In the genomic region with DNA sequence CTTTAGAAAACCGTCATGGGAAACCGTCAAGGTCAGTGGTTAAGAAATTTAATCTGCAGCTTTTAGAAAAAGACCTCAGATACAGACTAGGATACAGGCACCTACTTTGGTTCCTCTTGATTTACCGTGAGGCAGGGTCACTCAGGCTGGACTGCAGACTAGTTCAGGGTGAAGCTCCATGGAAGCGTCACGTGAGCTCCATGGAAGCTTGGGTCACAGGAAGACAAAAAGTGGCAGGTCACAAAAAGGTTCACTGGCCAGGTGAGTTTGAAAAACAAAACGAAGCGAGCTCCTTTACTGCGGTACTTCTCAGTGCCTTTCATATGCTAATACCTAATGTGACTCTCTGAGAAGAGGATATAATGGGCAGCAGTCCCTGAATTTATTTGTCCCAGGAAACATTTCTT, we compare ENCODE assay signal across 17 cellular contexts. TPM values are rescaled to one million over a fixed set of nuclear protein-coding genes. Genes with fewer than 3 reads are reported as not detected.
DNase-seq lines count a peak whose midpoint lies in the region; ATAC-seq and TF ChIP-seq lines count a peak whose summit lies in the region.
"Had no signal": no experiment of that assay in that cellular context is flagged by ENCODE, and none has a peak within 500 bp of the region (broad histone marks: within the 10 kb centered on the region; RNA-seq: fewer than 3 reads in every experiment).

No MANE protein-coding gene starts in this region.

- H3K79me2 ChIP-seq in neural progenitor cell (ENCODE audit: low read depth): peaks cover 100% of the 10 kb centered on the region

- peaks cover 63% of the 10 kb centered on the region for H3F3A ChIP-seq in neural progenitor cell (ENCODE audit: low read depth)

- H3K9ac ChIP-seq in NT2/D1 (ENCODE audit: insufficient read length, low read depth): peak overlapping the region; percentile 12
- H3K9ac ChIP-seq in neural progenitor cell: no peak overlapping the region

- TF ChIP-seq CTCF in glutamatergic neuron (IDR thresholded peaks at IDR 0.05; ENCODE audit: partially characterized antibody, unreplicated experiment): no peak
- no peak for TF ChIP-seq CTCF in neural progenitor cell (IDR thresholded peaks at IDR 0.05)

- DNase-seq in H7 (peak; percentile 67), NT2/D1 (ENCODE audit: low read depth, low spot score) (peak; percentile 30), glutamatergic neuron (no peak), neural progenitor cell (ENCODE audit: low spot score) (no peak), cerebellum (ENCODE audit: low spot score) (no peak)
- no peak for DNase-seq in activated CD8-positive, alpha-beta memory T cell treated with anti-CD3 and anti-CD28 coated beads for 24 hours
- DNase-seq: activated CD4-positive, alpha-beta T cell treated with anti-CD3 and anti-CD28 coated beads for 36 hours; activated CD8-positive, alpha-beta memory T cell treated with anti-CD3 and anti-CD28 coated beads, Interleukin-2, amount 50 U/mL, for 48 hours; activated naive CD8-positive, alpha-beta T cell treated with anti-CD3 and anti-CD28 coated beads for 36 hours; MV-4-11; Peyer's patch; stimulated activated CD4-positive, alpha-beta T cell treated with anti-CD3 and anti-CD28 coated beads, Interleukin-4, amount 100 ng/mL, for 4 hours; stimulated activated CD8-positive, alpha-beta memory T cell treated with anti-CD3 and anti-CD28 coated beads, Interleukin-4, amount 100 ng/mL, for 48 hours had no signal

- peaks cover 100% of the 10 kb centered on the region for H4K20me1 ChIP-seq in neural progenitor cell (ENCODE audit: low read depth)

- peaks cover 56% of the 10 kb centered on the region for H3K36me3 ChIP-seq in H7 (replicated peaks; ENCODE audit: control insufficient read depth, insufficient read depth, low read length)
- peaks cover 98% of the 10 kb centered on the region for H3K36me3 ChIP-seq in NT2/D1 (ENCODE audit: insufficient read depth, insufficient read length, low read length)
- peaks cover 22% of the 10 kb centered on the region for H3K36me3 ChIP-seq in neural progenitor cell
- H3K36me3 ChIP-seq: ovary had no signal

- peaks cover 50% of the 10 kb centered on the region for H3K4me1 Mint-ChIP-seq in glutamatergic neuron (ENCODE audit: low read depth, unreplicated experiment)
- peaks cover 36% of the 10 kb centered on the region for H3K4me1 Mint-ChIP-seq in neural progenitor cell

- H3K27me3 Mint-ChIP-seq in glutamatergic neuron (ENCODE audit: unreplicated experiment): peaks cover 10% of the 10 kb centered on the region
- peaks cover 2% of the 10 kb centered on the region for H3K27me3 Mint-ChIP-seq in neural progenitor cell (ENCODE audit: insufficient read depth, low read depth)
- H3K27me3 Mint-ChIP-seq: activated CD4-positive, alpha-beta T cell treated with anti-CD3 and anti-CD28 coated beads for 36 hours; activated naive CD8-positive, alpha-beta T cell treated with anti-CD3 and anti-CD28 coated beads for 36 hours; B cell had no signal

- H3K27me3 ChIP-seq in H7 (ENCODE audit: control insufficient read depth, insufficient read depth, low read length) (no peaks in the 10 kb centered on the region), NT2/D1 (ENCODE audit: insufficient read depth, insufficient read length) (no peaks in the 10 kb centered on the region), neural progenitor cell (no peaks in the 10 kb centered on the region)
- H3K27me3 ChIP-seq: ovary, Peyer's patch had no signal

- no peak overlapping the region for H3K4me3 ChIP-seq in H7 (ENCODE audit: insufficient read depth, low read depth, low read length)
- no peak overlapping the region for H3K4me3 ChIP-seq in NT2/D1 (ENCODE audit: insufficient read length, low read depth)
- H3K4me3 ChIP-seq in neural progenitor cell: no peak overlapping the region
- H3K4me3 ChIP-seq: ovary, Peyer's patch, SK-N-MC had no signal

- H3K4me1 ChIP-seq in NT2/D1 (ENCODE audit: insufficient read depth, insufficient read length) (peaks cover 36% of the 10 kb centered on the region), neural progenitor cell (peaks cover 42% of the 10 kb centered on the region)

- H3K9me3 ChIP-seq in NT2/D1 (ENCODE audit: insufficient read depth, low read length) (no peaks in the 10 kb centered on the region), neural progenitor cell (ENCODE audit: low read depth) (no peaks in the 10 kb centered on the region)
- H3K9me3 ChIP-seq: ovary, Peyer's patch had no signal

- H3K9me3 Mint-ChIP-seq in glutamatergic neuron (ENCODE audit: unreplicated experiment) (peaks cover 24% of the 10 kb centered on the region), neural progenitor cell (no peaks in the 10 kb centered on the region)
- H3K9me3 Mint-ChIP-seq: activated naive CD8-positive, alpha-beta T cell treated with anti-CD3 and anti-CD28 coated beads for 36 hours had no signal

- H3K4me3 Mint-ChIP-seq in glutamatergic neuron (ENCODE audit: unreplicated experiment) (peak overlapping the region; percentile 36), neural progenitor cell (no peak overlapping the region)
- H3K4me3 Mint-ChIP-seq: activated CD4-positive, alpha-beta T cell treated with anti-CD3 and anti-CD28 coated beads for 36 hours; activated naive CD8-positive, alpha-beta T cell treated with anti-CD3 and anti-CD28 coated beads for 36 hours; B cell had no signal

- peak overlapping the region; percentile 18 for H3K4me2 ChIP-seq in neural progenitor cell

- H3K27ac Mint-ChIP-seq in glutamatergic neuron (ENCODE audit: unreplicated experiment) (peak overlapping the region; percentile 78), neural progenitor cell (no peak overlapping the region)
- H3K27ac Mint-ChIP-seq: activated naive CD8-positive, alpha-beta T cell treated with anti-CD3 and anti-CD28 coated beads for 36 hours; B cell had no signal

- H2AFZ ChIP-seq in neural progenitor cell (replicated peaks): no peak overlapping the region

- H3K36me3 Mint-ChIP-seq in glutamatergic neuron (ENCODE audit: unreplicated experiment): no peaks in the 10 kb centered on the region
- H3K36me3 Mint-ChIP-seq in neural progenitor cell: peaks cover 68% of the 10 kb centered on the region

- H3K27ac ChIP-seq in neural progenitor cell: peak overlapping the region; percentile 50
- H3K27ac ChIP-seq: ovary, Peyer's patch, SK-N-MC had no signal

- no peak for ATAC-seq in GM18868 (IDR thresholded peaks at IDR 0.05; ENCODE audit: unreplicated experiment)
- ATAC-seq: activated CD4-positive, alpha-beta T cell treated with anti-CD3 and anti-CD28 coated beads for 36 hours had no signal

RNA-seq across cellular contexts. Expression of a gene that starts 43.0 kb away (rescaled TPM):
- 77.4 and 102 TPM in 2 replicates for total RNA-seq in H7 (2014; rRNA removed; shearing (Covaris generic))
- 489 TPM for total RNA-seq in glutamatergic neuron (ENCODE audit: unreplicated experiment)
- total RNA-seq in neural progenitor cell (ENCODE audit: low replicate concordance): 139 and 148 TPM in 2 replicates
- total RNA-seq in cerebellum: 162 TPM

Comparison
In these comparisons a context has a peak if more than half of its experiments do, and no peak if none do; other contexts are left out.
1. DNase-seq: peak in H7 (single experiment) and NT2/D1 (single experiment); none in glutamatergic neuron (single experiment), neural progenitor cell (single experiment), cerebellum (single experiment) and activated CD8-positive, alpha-beta memory T cell treated with anti-CD3 and anti-CD28 coated beads for 24 hours (single experiment).